Comparison of ENCODE assay signal across 10 cellular contexts in genomic region chr5:82644229-82644628, GRCh38.
"Had no signal": no experiment of that assay in that cellular context is flagged by ENCODE, and none has a peak within 500 bp of the region (broad histone marks: within the 10 kb centered on the region; RNA-seq: fewer than 3 reads in every experiment).

No MANE protein-coding gene starts in this region.

- H3K9me3 Mint-ChIP-seq: HFFc6 had no signal

- H3K27ac Mint-ChIP-seq: HFFc6 had no signal

- H3K9me3 ChIP-seq: HAP-1 had no signal

- H3K4me1 ChIP-seq: HAP-1 had no signal

- FAIRE-seq: HTR-8/SVneo had no signal

- H3K4me3 Mint-ChIP-seq: HFFc6 had no signal

- H3K27ac ChIP-seq: GM23248, KMS-11 had no signal

- H2AFZ ChIP-seq: GM23248 had no signal

- H3K4me3 ChIP-seq: GM23248, HAP-1 had no signal

- H3K36me3 ChIP-seq: HAP-1 had no signal

- H3K9ac ChIP-seq: GM23248, KMS-11 had no signal

- H3K4me2 ChIP-seq: KMS-11 had no signal

- DNase-seq: GM23248, GOT3, H7, HFFc6, Karpas-422, KBM-7 had no signal

- ATAC-seq: HCT116 had no signal
